In the genomic region with DNA sequence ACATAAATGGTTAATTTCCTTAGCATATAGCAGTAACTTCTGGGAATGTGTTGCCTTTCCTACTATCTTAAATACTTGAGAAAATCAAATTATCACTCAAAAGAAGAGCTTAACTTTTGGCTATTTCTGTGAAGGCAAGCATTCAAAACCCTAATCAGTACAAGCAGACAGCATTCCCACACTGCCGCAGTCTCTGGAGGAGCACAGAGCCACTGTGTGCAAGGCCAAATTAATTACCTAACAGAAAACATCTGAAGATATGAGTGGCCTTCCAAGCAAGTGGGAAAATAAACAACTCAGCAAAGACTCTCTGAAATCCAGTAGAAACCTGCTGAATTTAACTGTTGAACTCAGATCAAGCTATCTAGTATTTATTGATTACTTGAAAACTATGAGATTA, we compare ENCODE assay signal across 18 cellular contexts.
DNase-seq lines count a peak whose midpoint lies in the region; ATAC-seq and TF ChIP-seq lines count a peak whose summit lies in the region.
"Had no signal": no experiment of that assay in that cellular context is flagged by ENCODE, and none has a peak within 500 bp of the region (broad histone marks: within the 10 kb centered on the region; RNA-seq: fewer than 3 reads in every experiment).

No MANE protein-coding gene starts in this region.

- ATAC-seq in Right ventricle myocardium inferior (peak; percentile 69), left colon (no peak), HG03095 (IDR thresholded peaks at IDR 0.05; ENCODE audit: unreplicated experiment) (no peak)
- ATAC-seq: activated T-cell treated with anti-CD3 and anti-CD28 coated beads, Interleukin-2, amount 50 U/mL, for 72 hours had no signal

- DNase-seq in Right ventricle myocardium inferior (ENCODE audit: missing footprints), result no peak
- DNase-seq in cardiac septum (ENCODE audit: low spot score), result no peak
- no peak for DNase-seq in left ventricle myocardium inferior
- DNase-seq in GM13976 (ENCODE audit: low spot score), result no peak
- DNase-seq in left colon, result no peak
- no peak for DNase-seq in MV-4-11 (lab: John Stamatoyannopoulos, UW)
- DNase-seq: activated CD4-positive, alpha-beta T cell treated with anti-CD3 and anti-CD28 coated beads, Interleukin-2, amount 50 U/mL, for 4 hours; activated T-cell treated with anti-CD3 and anti-CD28 coated beads, Interleukin-2, amount 50 U/mL, for 72 hours; CD4-positive, CD25-positive, alpha-beta regulatory T cell; central memory CD4-positive, alpha-beta T cell; DND-41; MM.1S; NCI-H2029 treated with DMSO at 0.1 percent for 48 hours; NCI-H526; ovary; PC-9 had no signal

- no peak overlapping the region for H3K9ac ChIP-seq in rectal smooth muscle tissue (ENCODE audit: low read length)

- no peak for TF ChIP-seq CTCF in left ventricle myocardium inferior (IDR thresholded peaks at IDR 0.05; ENCODE audit: borderline replicate concordance)
- no peak for TF ChIP-seq CTCF in GM13976 (IDR thresholded peaks at IDR 0.05; ENCODE audit: borderline replicate concordance, control extremely low read depth, extremely low read depth, insufficient read depth, missing control alignments)

- H3K27ac ChIP-seq in left ventricle myocardium inferior (replicated peaks), result peak overlapping the region; percentile 92
- peak overlapping the region; percentile 83 for H3K27ac ChIP-seq in rectal smooth muscle tissue (ENCODE audit: low read depth, low read length)
- H3K27ac ChIP-seq: ovary, PC-9 had no signal

- peak overlapping the region; percentile 19 for H3K4me3 ChIP-seq in left ventricle myocardium inferior
- no peak overlapping the region for H3K4me3 ChIP-seq in rectal smooth muscle tissue (ENCODE audit: low read length)
- H3K4me3 ChIP-seq: ovary, PC-9 had no signal

- H3K27me3 ChIP-seq in left ventricle myocardium inferior (ENCODE audit: low read depth) (no peaks in the 10 kb centered on the region), rectal smooth muscle tissue (ENCODE audit: control insufficient read depth, insufficient read depth, low read length) (no peaks in the 10 kb centered on the region)
- H3K27me3 ChIP-seq: ovary had no signal

- in situ Hi-C loops in GM13976 (cut with MboI; ENCODE audit: low sequenced_read_pairs, unreplicated experiment), result loop anchor here (25.0 kb wide), 1 partner anchor 599 kb away; no protein-coding TSS in a partner anchor

- no peaks in the 10 kb centered on the region for H3K9me3 ChIP-seq in left ventricle myocardium inferior (replicated peaks)
- H3K9me3 ChIP-seq: ovary had no signal

- H3K4me1 ChIP-seq in left ventricle myocardium inferior, result peaks cover 98% of the 10 kb centered on the region
- peaks cover 33% of the 10 kb centered on the region for H3K4me1 ChIP-seq in rectal smooth muscle tissue (ENCODE audit: control insufficient read depth, insufficient read depth, low read length)

- peaks cover 15% of the 10 kb centered on the region for H3K36me3 ChIP-seq in left ventricle myocardium inferior
- no peaks in the 10 kb centered on the region for H3K36me3 ChIP-seq in rectal smooth muscle tissue (ENCODE audit: control insufficient read depth, insufficient read depth, low read length)
- H3K36me3 ChIP-seq: ovary had no signal

- intact Hi-C loops in Right ventricle myocardium inferior (cut with DNase I) (loop anchor here (10.0 kb wide), 1 partner anchor 476 kb away; the partner anchor contains the start of gene ING1), cardiac septum (cut with DNase I) (no loop called here), left ventricle myocardium inferior (cut with micrococcal nuclease) (no loop called here), left colon (cut with DNase I, micrococcal nuclease) (loop anchor here in 1 of 2 donors (10.0 kb wide), 1 partner anchor 86 kb away; no protein-coding TSS in a partner anchor)
